In the genomic region with DNA sequence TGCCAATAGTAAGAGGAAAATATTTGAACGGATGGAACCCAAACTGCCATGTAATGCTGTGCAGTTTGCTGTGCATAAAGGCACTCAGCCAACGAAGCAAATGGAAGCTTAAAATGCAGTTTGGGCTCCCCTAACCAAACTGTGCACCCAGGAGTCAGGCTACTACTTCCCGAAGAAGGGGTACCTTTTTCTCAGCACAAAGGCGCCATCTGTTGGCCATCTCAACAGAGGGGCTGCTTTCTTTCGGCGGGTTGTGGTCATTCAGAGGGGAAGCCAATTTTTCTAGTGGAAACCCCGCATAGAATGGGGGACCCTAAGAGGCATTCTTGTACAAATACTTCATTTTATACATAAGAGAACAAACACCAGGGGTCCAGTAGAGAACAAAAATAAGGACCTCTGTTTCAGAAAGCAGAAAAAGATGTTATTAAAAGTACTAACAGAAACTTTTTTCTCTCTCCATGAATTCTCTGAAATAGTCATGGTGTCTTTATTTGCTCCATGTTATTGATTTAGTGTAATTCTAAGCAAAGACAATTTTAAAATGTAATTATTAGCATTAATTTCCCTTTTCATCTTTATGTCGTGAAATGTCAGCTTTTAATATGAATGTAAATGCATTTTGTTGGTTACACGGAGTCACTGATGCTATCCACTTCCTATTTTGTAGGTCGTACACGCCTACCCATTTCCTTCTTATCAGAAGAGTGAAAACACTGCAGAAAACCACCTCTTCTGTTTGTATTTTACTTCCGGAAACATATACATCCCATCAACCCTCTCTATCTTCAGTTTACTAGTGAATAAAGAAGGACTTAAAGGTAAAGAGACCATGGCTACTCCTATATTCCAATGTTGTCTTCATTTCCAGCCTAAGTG, we compare ENCODE assay signal across 8 cellular contexts.
DNase-seq lines count a peak whose midpoint lies in the region; ATAC-seq and TF ChIP-seq lines count a peak whose summit lies in the region.

No MANE protein-coding gene starts in this region.

- peaks cover 0 to 6% of the 10 kb centered on the region in 2 donors for H3K4me1 ChIP-seq in lung (ENCODE audit: control insufficient read depth in 2 of 2, insufficient read depth in 2 of 2, low read length in 2 of 2)

- 28 to 29% methylated on average over 12 of the region's 12 CpGs for WGBS in lung, 2 donors

- TF ChIP-seq CTCF in C4-2B (conservative IDR thresholded peaks at IDR 0.05) (peak; percentile 73), lung (IDR thresholded peaks at IDR 0.05; ENCODE audit: control extremely low read depth, extremely low read depth) (no peak)

- no peaks in the 10 kb centered on the region for H3K9me3 ChIP-seq in lung (ENCODE audit: control insufficient read depth in 2 of 2, insufficient read depth in 1 of 2, low read length in 1 of 2)

- no peaks in the 10 kb centered on the region for H3K27me3 ChIP-seq in lung (ENCODE audit: control insufficient read depth, insufficient read depth)

- no peaks in the 10 kb centered on the region for H3K36me3 ChIP-seq in lung (ENCODE audit: control insufficient read depth in 2 of 2, insufficient read depth in 2 of 2, low read length in 2 of 2)

- DNase-seq in HCEC 1CT, result peak; percentile 20
- DNase-seq in NCI-H82 treated with DMSO at 0.1 percent for 48 hours (lab: John Stamatoyannopoulos, UW; ENCODE audit: unreplicated experiment), result peak; percentile 50
- DNase-seq in cerebellar cortex (ENCODE audit: low spot score), result peak; percentile 69
- DNase-seq in lung (ENCODE audit: low spot score), result peak; percentile 51
- DNase-seq in effector CD4-positive, alpha-beta T cell, result no peak

- H3K4me3 ChIP-seq in lung, result no peak overlapping the region

- ATAC-seq in lung (ENCODE audit: insufficient read depth, low FRiP score) (no peak), HG02973 (IDR thresholded peaks at IDR 0.05; ENCODE audit: unreplicated experiment) (no peak), GM21717 (IDR thresholded peaks at IDR 0.05; ENCODE audit: unreplicated experiment) (no peak)

- H3K27ac ChIP-seq in C4-2B (no peak overlapping the region), lung (ENCODE audit: low read depth in 1 of 2, low read length in 1 of 2) (no peak overlapping the region)
